ENCODE assay signal across 9 cellular contexts in the genomic region with DNA sequence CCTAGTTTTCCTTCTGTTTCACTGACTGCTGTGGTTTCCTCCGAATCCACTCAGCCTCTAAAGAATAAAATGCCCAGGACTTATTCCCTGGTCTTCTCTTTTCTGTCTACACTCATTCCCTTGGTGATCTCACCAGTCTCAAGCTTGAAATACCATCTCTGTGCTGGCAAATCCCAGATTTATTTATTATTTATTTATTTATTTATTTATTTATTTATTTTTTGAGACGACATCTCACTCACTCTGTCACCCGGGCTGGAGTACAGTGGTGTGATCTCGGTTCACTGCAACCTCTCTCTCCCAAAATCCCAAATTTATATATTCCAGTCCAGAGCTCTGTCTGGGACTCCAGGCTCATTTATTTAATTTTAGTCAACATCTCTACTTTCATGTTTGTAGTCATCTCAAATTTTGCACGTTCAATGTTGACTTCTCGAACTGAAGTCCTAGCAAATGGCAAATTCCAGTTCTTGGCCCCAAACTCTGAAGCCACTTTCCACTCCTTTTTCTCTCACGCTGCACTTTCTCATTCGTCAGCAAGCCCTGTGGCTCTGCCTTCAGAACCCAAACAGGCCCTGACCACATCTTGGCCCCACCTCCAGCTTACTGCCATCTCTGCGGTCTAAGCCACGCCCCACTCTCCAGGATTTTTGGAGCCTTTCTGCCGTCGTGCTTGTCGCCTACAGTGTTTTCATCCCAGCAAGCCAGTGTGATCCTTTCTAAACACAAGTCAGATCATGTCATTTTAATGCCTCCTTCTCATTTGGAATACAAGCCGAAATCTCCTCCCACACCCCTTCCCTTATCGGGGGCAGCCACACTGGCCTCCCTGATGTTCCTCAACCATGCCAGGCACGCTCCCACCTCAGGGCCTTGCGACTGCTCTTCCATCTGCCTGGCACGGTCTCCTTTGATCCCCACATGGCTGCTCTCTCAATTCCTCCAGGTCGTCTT. TPM values are rescaled to one million over a fixed set of nuclear protein-coding genes. Genes with fewer than 3 reads are reported as not detected.
DNase-seq lines count a peak whose midpoint lies in the region; ATAC-seq and TF ChIP-seq lines count a peak whose summit lies in the region.
"Had no signal": no experiment of that assay in that cellular context is flagged by ENCODE, and none has a peak within 500 bp of the region (broad histone marks: within the 10 kb centered on the region; RNA-seq: fewer than 3 reads in every experiment).

No MANE protein-coding gene starts in this region.

- H3K27me3 Mint-ChIP-seq in osteocyte (ENCODE audit: unreplicated experiment) = no peaks in the 10 kb centered on the region

- no peaks in the 10 kb centered on the region for H3K36me3 Mint-ChIP-seq in osteocyte (ENCODE audit: unreplicated experiment)
- H3K36me3 Mint-ChIP-seq: IgD-negative memory B cell had no signal

- peak overlapping the region; percentile 80 for H3K27ac Mint-ChIP-seq in osteocyte (ENCODE audit: unreplicated experiment)
- H3K27ac Mint-ChIP-seq: IgD-negative memory B cell had no signal

- H3K4me1 Mint-ChIP-seq in osteocyte (ENCODE audit: unreplicated experiment) = peaks cover 21% of the 10 kb centered on the region

- DNase-seq in DMS53 treated with DMSO at 0.1 percent for 48 hours (lab: John Stamatoyannopoulos, UW; ENCODE audit: unreplicated experiment) (peak; percentile 51), NCI-H510A (lab: John Stamatoyannopoulos, UW) (peak; percentile 74), coronary artery (ENCODE audit: low spot score) (peak; percentile 81), osteocyte (ENCODE audit: extremely low spot score, unreplicated experiment) (no peak)

- TF ChIP-seq CTCF in coronary artery (IDR thresholded peaks at IDR 0.05) (no peak), osteocyte (IDR thresholded peaks at IDR 0.05) (no peak)

- no peaks in the 10 kb centered on the region for H3K9me3 Mint-ChIP-seq in osteocyte (ENCODE audit: unreplicated experiment)
- H3K9me3 Mint-ChIP-seq: IgD-negative memory B cell had no signal

- ATAC-seq in GM19328 (IDR thresholded peaks at IDR 0.05; ENCODE audit: unreplicated experiment) = no peak
- no peak for ATAC-seq in GM18909 (IDR thresholded peaks at IDR 0.05; ENCODE audit: poor library complexity, unreplicated experiment)
- ATAC-seq in GM21737 (IDR thresholded peaks at IDR 0.05; ENCODE audit: unreplicated experiment) = no peak
- ATAC-seq in HG02763 (IDR thresholded peaks at IDR 0.05; ENCODE audit: unreplicated experiment) = no peak

- no peak overlapping the region for H3K4me3 Mint-ChIP-seq in osteocyte (ENCODE audit: unreplicated experiment)
- H3K4me3 Mint-ChIP-seq: IgD-negative memory B cell had no signal

- peak overlapping the region; percentile 76 to 81 for H3K27ac ChIP-seq in coronary artery

- H3K4me3 ChIP-seq in coronary artery = no peak overlapping the region

RNA-seq across cellular contexts. Expression of a gene that starts 14.2 kb away (rescaled TPM):
- total RNA-seq in osteocyte = 6.8 and 7.9 TPM in 2 replicates

RNA-seq across cellular contexts. Expression of a gene that starts 33.4 kb away (rescaled TPM):
- 33.7 and 36.3 TPM in 2 replicates for total RNA-seq in osteocyte
